In genomic region chr15:37032091-37032775, GRCh38 we compare ENCODE assay signal across 1 cellular context.
TF ChIP-seq lines count a peak whose summit lies in the region.

No MANE protein-coding gene starts in this region.

TF ChIP-seq in GM12878, 131 proteins besides CTCF, POLR2A, EP300 and RAD21 (continued from another document):
- no peak for TF ChIP-seq NKRF (conservative IDR thresholded peaks at IDR 0.05)
